In the genomic region with DNA sequence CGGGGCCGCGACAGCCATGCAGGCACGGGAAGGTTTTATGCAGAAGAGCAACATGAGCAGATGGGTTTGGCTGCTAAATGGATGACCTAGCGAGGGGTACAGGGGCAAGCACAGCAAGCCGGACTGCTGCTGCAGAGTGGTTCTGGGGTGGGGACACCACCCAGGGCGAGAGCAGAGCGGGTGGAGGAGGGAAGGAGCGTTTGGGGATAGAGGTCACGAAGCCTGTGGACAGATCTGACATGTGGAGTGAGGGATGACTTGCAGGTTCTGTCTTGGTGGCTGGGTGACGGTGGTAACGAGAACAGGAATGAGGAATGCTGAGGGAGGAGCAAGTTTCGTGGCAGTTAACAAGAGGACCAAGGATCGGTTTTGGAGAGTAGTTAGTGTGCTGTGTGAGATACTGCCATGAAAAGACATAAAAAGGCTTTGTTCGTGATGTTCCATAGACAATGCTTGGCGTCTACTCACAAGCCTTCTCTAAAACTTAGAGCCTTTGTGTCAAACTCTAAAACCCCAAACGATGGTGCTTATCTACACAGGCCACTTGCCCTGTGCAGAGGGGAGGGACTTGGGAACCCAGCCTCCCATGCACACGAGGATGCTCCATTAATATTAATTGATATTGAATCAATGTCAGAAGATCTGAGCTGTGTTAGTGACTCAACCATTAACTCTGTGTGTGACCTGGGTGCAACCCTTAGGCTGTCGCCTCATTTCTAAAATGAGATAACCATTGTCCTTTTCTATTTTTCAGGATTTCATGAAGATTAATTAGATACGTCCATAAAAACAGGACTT, we compare ENCODE assay signal across 1 cellular context.
TF ChIP-seq lines count a peak whose summit lies in the region.

No MANE protein-coding gene starts in this region.

TF ChIP-seq in K562, 482 proteins besides CTCF, POLR2A, EP300 and RAD21 (continued from another document and continues in another):
- TF ChIP-seq SUPT5H (IDR thresholded peaks at IDR 0.05) (peak; percentile 25; the same call in 1 of the 2 replicates), ARHGAP35 (IDR thresholded peaks at IDR 0.05; ENCODE audit: partially characterized antibody) (no peak), ZFP36 (IDR thresholded peaks at IDR 0.05; ENCODE audit: low read depth, low read length, partially characterized antibody) (no peak), NONO (IDR thresholded peaks at IDR 0.05; ENCODE audit: low read depth in 2 of 2, low read length in 1 of 2) (no peak; a peak in 1 of 4 replicates), CBX1 (IDR thresholded peaks at IDR 0.05; ENCODE audit: low read depth) (no peak), SOX6 (IDR thresholded peaks at IDR 0.05) (peak; percentile 84), SMARCB1 (IDR thresholded peaks at IDR 0.05; ENCODE audit: insufficient read length, low read depth) (no peak), KDM2B (CRISPR knock-in tag; IDR thresholded peaks at IDR 0.05) (no peak), ZNF347 (CRISPR knock-in tag; IDR thresholded peaks at IDR 0.05; ENCODE audit: low read depth) (no peak), POLR3G (IDR thresholded peaks at IDR 0.05; ENCODE audit: extremely low read depth, insufficient read length, insufficient replicate concordance) (no peak), XRCC3 (IDR thresholded peaks at IDR 0.05) (no peak), BMI1 (IDR thresholded peaks at IDR 0.05; ENCODE audit: low read length) (no peak), ZBTB49 (CRISPR knock-in tag; IDR thresholded peaks at IDR 0.05; ENCODE audit: borderline replicate concordance) (no peak), SMARCA4 (IDR thresholded peaks at IDR 0.05) (peak; percentile 90), TFAM (CRISPR knock-in tag; conservative IDR thresholded peaks at IDR 0.05) (no peak), MXI1 (IDR thresholded peaks at IDR 0.05; ENCODE audit: low read depth, low read length) (0 out of 2 replicates have a peak, but pooled peaks have one; percentile 5), C11orf30 (IDR thresholded peaks at IDR 0.05; ENCODE audit: low read depth) (peak; percentile 98), VEZF1 (CRISPR knock-in tag; IDR thresholded peaks at IDR 0.05) (no peak), RBBP5 (IDR thresholded peaks at IDR 0.05; ENCODE audit: borderline replicate concordance, insufficient read depth, low read length, poor library complexity, severe bottlenecking) (peak; percentile 78), GATA2 (CRISPR knock-in tag; IDR thresholded peaks at IDR 0.05) (no peak), ZNF124 (CRISPR knock-in tag; IDR thresholded peaks at IDR 0.05) (no peak), ZZZ3 (IDR thresholded peaks at IDR 0.05) (no peak), ZKSCAN8 (CRISPR knock-in tag; IDR thresholded peaks at IDR 0.05) (no peak), LCOR (CRISPR knock-in tag; IDR thresholded peaks at IDR 0.05) (0 out of 2 replicates have a peak, but pooled peaks have one; percentile 27), ZNF165 (CRISPR knock-in tag; IDR thresholded peaks at IDR 0.05; ENCODE audit: borderline replicate concordance) (no peak), ESRRA (IDR thresholded peaks at IDR 0.05; ENCODE audit: borderline replicate concordance, low read depth) (peak; percentile 66; the same call in 1 of the 2 replicates), XRCC4 (IDR thresholded peaks at IDR 0.05; ENCODE audit: extremely low read depth, insufficient read depth, insufficient read length) (no peak), MAFF (IDR thresholded peaks at IDR 0.05; ENCODE audit: low read length) (peak; percentile 79), U2AF2 (optimal IDR thresholded peaks at IDR 0.05; ENCODE audit: low read depth, low read length) (no peak), DDX20 (tag; IDR thresholded peaks at IDR 0.05; ENCODE audit: low read depth) (no peak), MAX (CRISPR knock-in tag; IDR thresholded peaks at IDR 0.05) (peak; percentile 70; the same call in 1 of the 2 replicates), ZNF583 (CRISPR knock-in tag; IDR thresholded peaks at IDR 0.05) (no peak), MEF2D (tag; conservative IDR thresholded peaks at IDR 0.05; ENCODE audit: low read depth) (peak; percentile 53; the same call in 1 of the 2 replicates), ZNF445 (CRISPR knock-in tag; IDR thresholded peaks at IDR 0.05; ENCODE audit: low read depth) (no peak), WHSC1 (IDR thresholded peaks at IDR 0.05; ENCODE audit: low read length) (no peak), ZNF134 (CRISPR knock-in tag; conservative IDR thresholded peaks at IDR 0.05) (no peak), SMAD4 (CRISPR knock-in tag; conservative IDR thresholded peaks at IDR 0.05) (peak; percentile 73), NUFIP1 (IDR thresholded peaks at IDR 0.05; ENCODE audit: partially characterized antibody) (peak; percentile 15), MAZ (CRISPR knock-in tag; conservative IDR thresholded peaks at IDR 0.05 in 1 of 2, IDR thresholded peaks at IDR 0.05 in 1 of 2) (peak; percentile 59 to 63; a peak in 2 of 4 replicates), ZNF274 (IDR thresholded peaks at IDR 0.05; ENCODE audit: borderline replicate concordance, low read depth, low read length) (no peak), ZNF212 (CRISPR knock-in tag; IDR thresholded peaks at IDR 0.05) (no peak), FOXK2 (conservative IDR thresholded peaks at IDR 0.05 in 1 of 2, IDR thresholded peaks at IDR 0.05 in 1 of 2; ENCODE audit: low read depth in 2 of 2) (peak; percentile 73 to 82)
- TF ChIP-seq, protein P1, sequence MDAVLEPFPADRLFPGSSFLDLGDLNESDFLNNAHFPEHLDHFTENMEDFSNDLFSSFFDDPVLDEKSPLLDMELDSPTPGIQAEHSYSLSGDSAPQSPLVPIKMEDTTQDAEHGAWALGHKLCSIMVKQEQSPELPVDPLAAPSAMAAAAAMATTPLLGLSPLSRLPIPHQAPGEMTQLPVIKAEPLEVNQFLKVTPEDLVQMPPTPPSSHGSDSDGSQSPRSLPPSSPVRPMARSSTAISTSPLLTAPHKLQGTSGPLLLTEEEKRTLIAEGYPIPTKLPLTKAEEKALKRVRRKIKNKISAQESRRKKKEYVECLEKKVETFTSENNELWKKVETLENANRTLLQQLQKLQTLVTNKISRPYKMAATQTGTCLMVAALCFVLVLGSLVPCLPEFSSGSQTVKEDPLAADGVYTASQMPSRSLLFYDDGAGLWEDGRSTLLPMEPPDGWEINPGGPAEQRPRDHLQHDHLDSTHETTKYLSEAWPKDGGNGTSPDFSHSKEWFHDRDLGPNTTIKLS (IDR thresholded peaks at IDR 0.05; ENCODE audit: borderline replicate concordance, low read depth): peak; percentile 22; the same call in 1 of the 2 replicates
- TF ChIP-seq, protein P2, sequence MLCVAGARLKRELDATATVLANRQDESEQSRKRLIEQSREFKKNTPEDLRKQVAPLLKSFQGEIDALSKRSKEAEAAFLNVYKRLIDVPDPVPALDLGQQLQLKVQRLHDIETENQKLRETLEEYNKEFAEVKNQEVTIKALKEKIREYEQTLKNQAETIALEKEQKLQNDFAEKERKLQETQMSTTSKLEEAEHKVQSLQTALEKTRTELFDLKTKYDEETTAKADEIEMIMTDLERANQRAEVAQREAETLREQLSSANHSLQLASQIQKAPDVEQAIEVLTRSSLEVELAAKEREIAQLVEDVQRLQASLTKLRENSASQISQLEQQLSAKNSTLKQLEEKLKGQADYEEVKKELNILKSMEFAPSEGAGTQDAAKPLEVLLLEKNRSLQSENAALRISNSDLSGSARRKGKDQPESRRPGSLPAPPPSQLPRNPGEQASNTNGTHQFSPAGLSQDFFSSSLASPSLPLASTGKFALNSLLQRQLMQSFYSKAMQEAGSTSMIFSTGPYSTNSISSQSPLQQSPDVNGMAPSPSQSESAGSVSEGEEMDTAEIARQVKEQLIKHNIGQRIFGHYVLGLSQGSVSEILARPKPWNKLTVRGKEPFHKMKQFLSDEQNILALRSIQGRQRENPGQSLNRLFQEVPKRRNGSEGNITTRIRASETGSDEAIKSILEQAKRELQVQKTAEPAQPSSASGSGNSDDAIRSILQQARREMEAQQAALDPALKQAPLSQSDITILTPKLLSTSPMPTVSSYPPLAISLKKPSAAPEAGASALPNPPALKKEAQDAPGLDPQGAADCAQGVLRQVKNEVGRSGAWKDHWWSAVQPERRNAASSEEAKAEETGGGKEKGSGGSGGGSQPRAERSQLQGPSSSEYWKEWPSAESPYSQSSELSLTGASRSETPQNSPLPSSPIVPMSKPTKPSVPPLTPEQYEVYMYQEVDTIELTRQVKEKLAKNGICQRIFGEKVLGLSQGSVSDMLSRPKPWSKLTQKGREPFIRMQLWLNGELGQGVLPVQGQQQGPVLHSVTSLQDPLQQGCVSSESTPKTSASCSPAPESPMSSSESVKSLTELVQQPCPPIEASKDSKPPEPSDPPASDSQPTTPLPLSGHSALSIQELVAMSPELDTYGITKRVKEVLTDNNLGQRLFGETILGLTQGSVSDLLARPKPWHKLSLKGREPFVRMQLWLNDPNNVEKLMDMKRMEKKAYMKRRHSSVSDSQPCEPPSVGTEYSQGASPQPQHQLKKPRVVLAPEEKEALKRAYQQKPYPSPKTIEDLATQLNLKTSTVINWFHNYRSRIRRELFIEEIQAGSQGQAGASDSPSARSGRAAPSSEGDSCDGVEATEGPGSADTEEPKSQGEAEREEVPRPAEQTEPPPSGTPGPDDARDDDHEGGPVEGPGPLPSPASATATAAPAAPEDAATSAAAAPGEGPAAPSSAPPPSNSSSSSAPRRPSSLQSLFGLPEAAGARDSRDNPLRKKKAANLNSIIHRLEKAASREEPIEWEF (CRISPR knock-in tag; IDR thresholded peaks at IDR 0.05): no peak
- TF ChIP-seq, protein P3, sequence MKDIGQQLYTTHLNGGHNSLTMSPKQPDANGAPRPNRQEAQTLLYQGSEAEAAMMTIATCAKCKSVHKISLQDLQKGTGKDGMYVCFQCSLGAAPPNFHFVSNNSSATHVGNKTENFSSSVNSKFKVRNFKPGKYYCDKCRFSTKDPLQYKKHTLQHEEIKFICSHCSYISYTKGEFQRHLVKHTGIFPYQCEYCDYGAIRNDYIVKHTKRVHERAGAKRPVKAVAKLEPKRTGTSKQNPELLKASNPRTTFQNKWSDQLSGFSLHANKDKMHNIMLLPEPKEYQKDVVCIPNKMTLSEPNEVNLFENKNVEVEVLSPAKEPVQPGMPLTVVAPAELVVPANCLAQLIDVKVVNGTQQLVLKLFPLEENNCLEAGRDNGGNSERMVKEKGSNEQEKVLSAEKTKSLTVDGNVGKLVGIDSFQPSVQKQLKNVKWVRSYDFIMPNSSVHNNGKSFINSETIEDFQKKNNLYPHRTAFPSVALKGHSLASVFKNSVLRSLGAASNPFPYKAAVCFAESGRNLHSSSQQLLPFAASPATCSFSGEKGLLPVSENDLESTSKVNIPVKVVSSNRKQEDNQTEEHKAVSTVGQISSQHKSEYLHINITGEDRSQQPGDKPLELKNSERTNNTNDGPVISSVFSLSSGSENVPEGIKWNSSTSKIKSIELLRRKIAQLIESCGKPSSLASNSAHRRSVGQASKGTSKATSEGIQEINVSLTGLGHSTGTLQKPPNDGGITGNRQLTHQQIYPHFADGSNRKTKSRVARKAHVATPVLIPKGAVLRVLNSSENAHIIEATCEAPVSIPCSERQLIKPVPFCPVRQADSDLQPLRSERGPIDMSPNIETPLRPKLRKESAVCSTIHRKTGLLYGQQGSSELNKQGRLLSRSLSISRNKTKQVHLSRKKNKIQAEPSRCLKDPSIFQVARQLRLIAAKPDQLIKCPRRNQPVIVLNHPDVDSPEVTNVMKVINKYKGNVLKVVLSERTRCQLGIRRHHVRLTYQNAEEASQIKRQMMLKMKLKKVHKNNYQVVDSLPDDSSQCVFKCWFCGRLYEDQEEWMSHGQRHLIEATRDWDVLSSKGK (CRISPR knock-in tag; IDR thresholded peaks at IDR 0.05): no peak
